20 cellular contexts compared by ENCODE assay signal in the genomic region with DNA sequence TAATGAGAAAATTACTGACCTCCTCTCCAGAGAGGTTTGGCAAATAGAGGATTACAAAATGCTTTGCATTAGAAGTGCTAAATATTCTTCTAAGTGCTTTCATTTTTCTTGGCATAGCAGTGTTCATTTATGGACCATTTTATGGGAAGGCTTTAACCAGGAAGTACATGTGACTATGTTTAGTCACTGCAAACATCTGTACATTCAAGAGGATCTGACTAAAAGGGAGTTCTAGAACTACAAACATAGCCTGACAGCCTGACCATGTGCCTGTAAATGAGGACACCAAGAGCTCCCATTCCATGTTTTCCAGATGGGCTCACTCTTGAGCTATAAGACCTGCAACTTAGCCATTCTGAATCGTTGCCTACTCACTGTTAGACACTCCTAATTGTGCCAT.
A peak's percentile ranks its signal among the peaks of the same experiment; 100 is the strongest.
DNase-seq lines count a peak whose midpoint lies in the region; ATAC-seq and TF ChIP-seq lines count a peak whose summit lies in the region.
"Had no signal": no experiment of that assay in that cellular context is flagged by ENCODE, and none has a peak within 500 bp of the region (broad histone marks: within the 10 kb centered on the region; RNA-seq: fewer than 3 reads in every experiment).

No MANE protein-coding gene starts in this region.

- intact Hi-C loops in mucosa of descending colon (cut with DNase I, micrococcal nuclease), result no loop called here

- peak; percentile 10 for DNase-seq in ELR (ENCODE audit: low read depth)
- peak; percentile 3 for DNase-seq in RKO (ENCODE audit: low spot score)
- DNase-seq in fibroblast of peridontal ligament (ENCODE audit: extremely low read depth), result peak; percentile 12
- DNase-seq in mucosa of descending colon, result no peak
- no peak for DNase-seq in erythroblast (lab: John Stamatoyannopoulos, UW)
- no peak for DNase-seq in dermis blood vessel endothelial cell
- no peak for DNase-seq in nucleus accumbens (lab: John Stamatoyannopoulos, UW)
- DNase-seq: CD4-positive, CD25-positive, alpha-beta regulatory T cell; DMS79; GDM1; GOT3; HFFc6; Karpas-422; MM.1S; NCI-H1092 treated with DMSO at 0.1 percent for 48 hours; NCI-H1694; NCI-H2107; NCI-H2227 treated with DMSO at 0.1 percent for 48 hours had no signal

- H3K4me1 ChIP-seq in mucosa of descending colon (ENCODE audit: low read depth), result peaks cover 7% of the 10 kb centered on the region

- no peaks in the 10 kb centered on the region for H3K36me3 ChIP-seq in mucosa of descending colon (ENCODE audit: low read depth)

- TF ChIP-seq CTCF in mucosa of descending colon (IDR thresholded peaks at IDR 0.05), result no peak

- no peak overlapping the region for H3K4me3 ChIP-seq in mucosa of descending colon

- no peaks in the 10 kb centered on the region for H3K9me3 ChIP-seq in mucosa of descending colon

- ATAC-seq in mucosa of descending colon, result peak; percentile 68
- ATAC-seq: Panc1, Right ventricle myocardium inferior had no signal

- no peak for TF ChIP-seq POLR2A in erythroblast (IDR thresholded peaks at IDR 0.05; ENCODE audit: low read length)

Comparison
In these comparisons a context has a peak if more than half of its experiments do, and no peak if none do; other contexts are left out.
1. DNase-seq: peak in ELR (single experiment), RKO (single experiment) and fibroblast of peridontal ligament (single experiment); none in mucosa of descending colon (0 of 3), erythroblast (0 of 2), dermis blood vessel endothelial cell (single experiment) and nucleus accumbens (0 of 56).